ENCODE assay signal across 17 cellular contexts in the genomic region with DNA sequence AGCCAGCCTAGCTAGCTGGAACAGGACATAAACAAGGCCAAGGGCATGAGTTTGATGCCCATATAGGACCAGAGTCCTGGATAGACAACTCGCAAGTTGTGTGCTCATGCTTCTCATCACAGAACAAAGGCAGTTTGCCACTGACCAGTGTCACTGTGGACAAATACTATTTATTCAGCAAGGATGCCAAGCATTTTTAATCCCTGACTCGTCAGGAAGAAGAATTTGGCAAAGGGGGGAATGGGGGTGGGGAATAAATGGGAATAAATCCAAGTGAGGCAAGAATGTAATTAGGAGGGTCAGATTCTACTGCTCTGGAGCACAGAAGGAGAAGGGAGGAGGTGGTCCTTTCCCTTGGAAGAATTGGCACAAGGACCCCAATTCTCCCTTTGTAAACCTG. TPM values are rescaled to one million over a fixed set of nuclear protein-coding genes. Genes with fewer than 3 reads are reported as not detected.
DNase-seq lines count a peak whose midpoint lies in the region; ATAC-seq, FAIRE-seq and TF ChIP-seq lines count a peak whose summit lies in the region.
"Had no signal": no experiment of that assay in that cellular context is flagged by ENCODE, and none has a peak within 500 bp of the region (broad histone marks: within the 10 kb centered on the region; RNA-seq: fewer than 3 reads in every experiment).

No MANE protein-coding gene starts in this region.

- CTCF ChIA-PET in A549 (lab: Yijun Ruan, JAX) = interaction anchor here (0.8 to 1.8 kb wide), 4 partner anchors 9 to 28 kb away, joined by 3 to 10 read pairs (median 3); no protein-coding TSS in a partner anchor
- CTCF ChIA-PET in activated CD4-positive, alpha-beta T cell treated with anti-CD3 and anti-CD28 coated beads, Interleukin-2, amount 10 ng/mL, durations not matched to agents 7 days and 5 days (lab: Charles Lee) = interaction anchor here (0.5 kb wide), 1 partner anchor 8 kb away, joined by 4 read pairs; no protein-coding TSS in a partner anchor

- peak overlapping the region; percentile 39 to 76; a peak in 5 of 6 replicates for H3K27ac ChIP-seq in A549
- peak overlapping the region in 3 of 4 donors; percentile 34 to 60 (median 53) for H3K27ac ChIP-seq in body of pancreas

- ATAC-seq in A549 (peak in 1 of 2 experiments; percentile 55; a peak in 3 of 6 replicates), body of pancreas (peak; percentile 84), left lobe of liver (peak; percentile 60), HG02610 (IDR thresholded peaks at IDR 0.05; ENCODE audit: unreplicated experiment) (no peak)
- ATAC-seq: activated naive CD8-positive, alpha-beta T cell treated with anti-CD3 and anti-CD28 coated beads, Interleukin-2, amount 50 U/mL, for 24 hours; T-cell had no signal

- no peak; a peak in 1 of 5 replicates for TF ChIP-seq RAD21 in A549 (conservative IDR thresholded peaks at IDR 0.05 in 1 of 2, IDR thresholded peaks at IDR 0.05 in 1 of 2)

- no peaks in the 10 kb centered on the region for H3K36me3 Mint-ChIP-seq in HFFc6 (ENCODE audit: low read depth)
- H3K36me3 Mint-ChIP-seq in activated CD4-positive, alpha-beta T cell treated with anti-CD3 and anti-CD28 coated beads, Interleukin-2, amount 10 ng/mL, durations not matched to agents 7 days and 5 days (ENCODE audit: low read depth) = no peaks in the 10 kb centered on the region
- H3K36me3 Mint-ChIP-seq: memory B cell, T-cell had no signal

- H3K4me2 ChIP-seq in A549 = peak overlapping the region; percentile 48
- H3K4me2 ChIP-seq: smooth muscle cell had no signal

- no peak for TF ChIP-seq POLR2A in A549 (IDR thresholded peaks at IDR 0.05; ENCODE audit: low read length)
- no peak for TF ChIP-seq POLR2A in body of pancreas (IDR thresholded peaks at IDR 0.05)

- no peaks in the 10 kb centered on the region for H3K9me3 Mint-ChIP-seq in HFFc6
- peaks cover 8% of the 10 kb centered on the region for H3K9me3 Mint-ChIP-seq in activated CD4-positive, alpha-beta T cell treated with anti-CD3 and anti-CD28 coated beads, Interleukin-2, amount 10 ng/mL, durations not matched to agents 7 days and 5 days
- H3K9me3 Mint-ChIP-seq: activated naive CD8-positive, alpha-beta T cell treated with anti-CD3 and anti-CD28 coated beads, Interleukin-2, amount 50 U/mL, for 24 hours; memory B cell; T-cell had no signal

- 0 out of 5 replicates have a peak, but pooled peaks of 1 of the 2 experiments have one; percentile 23 for TF ChIP-seq EP300 in A549 (IDR thresholded peaks at IDR 0.05)

- POLR2A ChIA-PET in A549 (lab: Yijun Ruan, JAX) = no interaction called here
- POLR2A ChIA-PET in activated CD4-positive, alpha-beta T cell treated with anti-CD3 and anti-CD28 coated beads, Interleukin-2, amount 10 ng/mL, durations not matched to agents 7 days and 5 days (lab: Charles Lee) = no interaction called here

- H3K4me3 ChIP-seq in A549 (no peak overlapping the region), body of pancreas (no peak overlapping the region)
- H3K4me3 ChIP-seq: esophagus muscularis mucosa, smooth muscle cell had no signal

- WGBS in A549 (ENCODE audit: missing lambda C conversion rate) = 8% methylated on average over 2 of the region's 2 CpGs
- 23 to 42% methylated on average over 2 of the region's 2 CpGs for WGBS in body of pancreas, 2 donors

- no peaks in the 10 kb centered on the region for H3K9me3 ChIP-seq in A549
- no peaks in the 10 kb centered on the region for H3K9me3 ChIP-seq in body of pancreas
- H3K9me3 ChIP-seq: esophagus muscularis mucosa had no signal

- no peaks in the 10 kb centered on the region for H3K27me3 ChIP-seq in body of pancreas
- H3K27me3 ChIP-seq: esophagus muscularis mucosa had no signal

- H3K4me1 ChIP-seq in A549 = peaks cover 31% of the 10 kb centered on the region
- H3K4me1 ChIP-seq in body of pancreas = peaks cover 38% of the 10 kb centered on the region

- FAIRE-seq in A549 (lab: Jason Lieb, UNC) = no peak

- TF ChIP-seq CTCF in A549 (IDR thresholded peaks at IDR 0.05) (no peak), HFFc6 (IDR thresholded peaks at IDR 0.05) (no peak), body of pancreas (IDR thresholded peaks at IDR 0.05) (no peak)

- intact Hi-C loops in body of pancreas (cut with DNase I) = no loop called here

- no peaks in the 10 kb centered on the region for H3K36me3 ChIP-seq in body of pancreas (replicated peaks in 1 of 2; ENCODE audit: insufficient read depth in 1 of 2, low read depth in 2 of 2)
- H3K36me3 ChIP-seq: esophagus muscularis mucosa had no signal

- H3K27me3 Mint-ChIP-seq in HFFc6 (ENCODE audit: insufficient read depth) = no peaks in the 10 kb centered on the region
- no peaks in the 10 kb centered on the region for H3K27me3 Mint-ChIP-seq in activated CD4-positive, alpha-beta T cell treated with anti-CD3 and anti-CD28 coated beads, Interleukin-2, amount 10 ng/mL, durations not matched to agents 7 days and 5 days
- H3K27me3 Mint-ChIP-seq: activated naive CD8-positive, alpha-beta T cell treated with anti-CD3 and anti-CD28 coated beads, Interleukin-2, amount 50 U/mL, for 24 hours; B cell; memory B cell; T-cell had no signal

- H3K4me3 Mint-ChIP-seq in HFFc6 = peak overlapping the region; percentile 50
- H3K4me3 Mint-ChIP-seq in activated CD4-positive, alpha-beta T cell treated with anti-CD3 and anti-CD28 coated beads, Interleukin-2, amount 10 ng/mL, durations not matched to agents 7 days and 5 days = no peak overlapping the region
- H3K4me3 Mint-ChIP-seq: activated naive CD8-positive, alpha-beta T cell treated with anti-CD3 and anti-CD28 coated beads, Interleukin-2, amount 50 U/mL, for 24 hours; B cell; memory B cell; T-cell had no signal

- H3K4me1 Mint-ChIP-seq in HFFc6 (ENCODE audit: low read depth) = no peaks in the 10 kb centered on the region
- no peaks in the 10 kb centered on the region for H3K4me1 Mint-ChIP-seq in activated CD4-positive, alpha-beta T cell treated with anti-CD3 and anti-CD28 coated beads, Interleukin-2, amount 10 ng/mL, durations not matched to agents 7 days and 5 days
- H3K4me1 Mint-ChIP-seq: activated naive CD8-positive, alpha-beta T cell treated with anti-CD3 and anti-CD28 coated beads, Interleukin-2, amount 50 U/mL, for 24 hours; T-cell had no signal

- peak in 1 of 2 experiments; percentile 53 for DNase-seq in A549 (ENCODE audit: low read depth in 1 of 2, low spot score in 1 of 2)
- DNase-seq in HFFc6 = peak; percentile 55
- peak in 2 of 4 donors; percentile 42 to 48 for DNase-seq in body of pancreas
- no peak for DNase-seq in left lobe of liver (ENCODE audit: low spot score)
- no peak for DNase-seq in NCI-H1436 (lab: John Stamatoyannopoulos, UW)
- no peak for DNase-seq in activated CD4-positive, alpha-beta T cell treated with anti-CD3 and anti-CD28 coated beads, Interleukin-2, amount 10 ng/mL, durations not matched to agents 7 days and 5 days
- DNase-seq in NOMO-1 (lab: John Stamatoyannopoulos, UW; ENCODE audit: unreplicated experiment in 2 of 2) = no peak
- DNase-seq: activated naive CD8-positive, alpha-beta T cell treated with anti-CD3 and anti-CD28 coated beads, Interleukin-2, amount 50 U/mL, for 24 hours; NCI-H526; stimulated activated CD8-positive, alpha-beta memory T cell treated with anti-CD3 and anti-CD28 coated beads, Interleukin-4, amount 100 ng/mL, for 48 hours; T-cell had no signal

- peak overlapping the region; percentile 73 for H3K27ac Mint-ChIP-seq in HFFc6
- no peak overlapping the region for H3K27ac Mint-ChIP-seq in activated CD4-positive, alpha-beta T cell treated with anti-CD3 and anti-CD28 coated beads, Interleukin-2, amount 10 ng/mL, durations not matched to agents 7 days and 5 days
- H3K27ac Mint-ChIP-seq: activated naive CD8-positive, alpha-beta T cell treated with anti-CD3 and anti-CD28 coated beads, Interleukin-2, amount 50 U/mL, for 24 hours; B cell; memory B cell; T-cell had no signal

TF ChIP-seq in A549, 52 proteins besides CTCF, POLR2A, EP300 and RAD21 (continues in another document):
- TF ChIP-seq CEBPB (IDR thresholded peaks at IDR 0.05) (0 out of 4 replicates have a peak, but pooled peaks of 1 of the 2 experiments have one; percentile 3), MAZ (IDR thresholded peaks at IDR 0.05; ENCODE audit: borderline replicate concordance, low read depth, low read length) (no peak), GATA3 (IDR thresholded peaks at IDR 0.05; ENCODE audit: borderline replicate concordance) (peak; percentile 71; the same call in 1 of the 2 replicates), ATOH8 (CRISPR knock-in tag; IDR thresholded peaks at IDR 0.05; ENCODE audit: low read depth) (no peak), CHD4 (IDR thresholded peaks at IDR 0.05; ENCODE audit: borderline replicate concordance) (no peak), RNF2 (IDR thresholded peaks at IDR 0.05; ENCODE audit: borderline replicate concordance, low read depth) (no peak), HEYL (CRISPR knock-in tag; IDR thresholded peaks at IDR 0.05) (no peak), NFE2L2 (conservative IDR thresholded peaks at IDR 0.05; ENCODE audit: low read length) (no peak)
- TF ChIP-seq, protein P1, sequence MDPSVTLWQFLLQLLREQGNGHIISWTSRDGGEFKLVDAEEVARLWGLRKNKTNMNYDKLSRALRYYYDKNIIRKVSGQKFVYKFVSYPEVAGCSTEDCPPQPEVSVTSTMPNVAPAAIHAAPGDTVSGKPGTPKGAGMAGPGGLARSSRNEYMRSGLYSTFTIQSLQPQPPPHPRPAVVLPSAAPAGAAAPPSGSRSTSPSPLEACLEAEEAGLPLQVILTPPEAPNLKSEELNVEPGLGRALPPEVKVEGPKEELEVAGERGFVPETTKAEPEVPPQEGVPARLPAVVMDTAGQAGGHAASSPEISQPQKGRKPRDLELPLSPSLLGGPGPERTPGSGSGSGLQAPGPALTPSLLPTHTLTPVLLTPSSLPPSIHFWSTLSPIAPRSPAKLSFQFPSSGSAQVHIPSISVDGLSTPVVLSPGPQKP (IDR thresholded peaks at IDR 0.05; ENCODE audit: low read depth, low read length) = no peak

RNA-seq across cellular contexts. Expression of gene ANKRD55, which starts 46.8 kb away (rescaled TPM):
- 0.26 and 0.30 TPM in 2 replicates for polyA plus RNA-seq in A549 (2011; rRNA removed)
- polyA plus RNA-seq in A549 (2012; cell fraction: cytosol; rRNA removed) = 0.05 TPM in 2 replicates
- polyA plus RNA-seq in A549 (2012; cell fraction: nucleus; rRNA removed) = 0.07 TPM in 1 of 2 replicates, not detected in the other
- 0.05 to 0.12 TPM (median 0.10 TPM) in 3 replicates for polyA plus RNA-seq in A549 (2017; fragmentation: RNase III; extraction: RNeasy Plus Mini Kit Qiagen cat#74134 plus additional on column Dnase treatment)
- 0.49 TPM in 1 of 2 replicates, not detected in the other for polyA minus RNA-seq in A549 (2011; rRNA and poly(A)+ RNA removed)
- not detected for total RNA-seq in HFFc6 (2021; fragmentation: NEBNext Ultra II Directional; extraction: Animal tissue kit (Norgen Biotek cat#: 25700))
- not detected for total RNA-seq in body of pancreas
- 0.75 TPM for total RNA-seq in left lobe of liver
- 10 to 100 TPM; 10.3 to 11.9 TPM for total RNA-seq in activated CD4-positive, alpha-beta T cell treated with anti-CD3 and anti-CD28 coated beads, Interleukin-2, amount 10 ng/mL, durations not matched to agents 7 days and 5 days
- total RNA-seq: activated CD8-positive, alpha-beta memory T cell treated with anti-CD3 and anti-CD28 coated beads for 36 hours; B cell had no signal
